ENCODE assay signal across 8 cellular contexts in the genomic region with DNA sequence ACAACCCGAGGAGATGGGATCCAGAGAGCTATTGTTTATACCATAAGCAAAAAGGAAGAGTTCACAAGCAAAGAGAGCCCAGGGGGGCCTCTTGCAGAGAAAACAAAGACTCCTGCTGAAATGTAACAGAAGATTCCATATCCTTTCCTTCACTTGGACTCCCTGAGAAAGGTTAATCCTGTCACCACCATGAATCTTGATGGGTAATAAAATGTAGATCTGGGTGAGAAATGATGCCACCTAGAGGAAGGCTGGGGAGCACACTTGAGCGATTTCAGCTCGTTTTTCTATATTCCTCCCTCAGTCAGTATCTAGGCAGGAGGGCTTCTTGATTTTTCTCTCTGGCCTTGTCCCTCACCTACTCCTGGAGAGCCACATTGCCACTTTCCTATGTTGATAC. TPM values are rescaled to one million over a fixed set of nuclear protein-coding genes. Genes with fewer than 3 reads are reported as not detected.
DNase-seq lines count a peak whose midpoint lies in the region; ATAC-seq, FAIRE-seq and TF ChIP-seq lines count a peak whose summit lies in the region.

No MANE protein-coding gene starts in this region.

- no peak overlapping the region for H3K27ac ChIP-seq in 22Rv1

- TF ChIP-seq CTCF in 22Rv1 (IDR thresholded peaks at IDR 0.05) (peak; percentile 67), GM12872 (IDR thresholded peaks at IDR 0.05; ENCODE audit: insufficient read depth, low read depth, low read length) (peak; percentile 53; the same call in 2 of the 3 replicates)

- no peak for FAIRE-seq in urothelium cell line (lab: Jason Lieb, UNC)

- DNase-seq in NCI-H460 (ENCODE audit: extremely low read depth, low read depth) (peak; percentile 14), urothelium cell line (ENCODE audit: low spot score) (peak; percentile 6)
- no peak for DNase-seq in activated effector memory CD4-positive, alpha-beta T cell treated with anti-CD3 and anti-CD28 coated beads, Interleukin-2, amount 50 U/mL, for 16 hours
- no peak for DNase-seq in activated effector memory CD4-positive, alpha-beta T cell treated with Interleukin-2 at 50 U/mL for 16 hours

- ATAC-seq in esophagus mucosa (peak; percentile 36), GM18873 (IDR thresholded peaks at IDR 0.05; ENCODE audit: low FRiP score, unreplicated experiment) (no peak)

RNA-seq across cellular contexts. Expression of gene KCNE5, which starts 10.2 kb away (rescaled TPM):
- 0.32 TPM in 2 replicates for total RNA-seq in NCI-H460 (2014; rRNA removed; shearing (Covaris generic))
- not detected in 2 replicates for polyA plus RNA-seq in NCI-H460 (2014; cell fraction: nucleus; rRNA removed)
- not detected for total RNA-seq in esophagus mucosa

Comparison
In these comparisons a context has a peak if more than half of its experiments do, and no peak if none do; other contexts are left out.
1. DNase-seq: peak in NCI-H460 (single experiment) and urothelium cell line (single experiment); none in activated effector memory CD4-positive, alpha-beta T cell treated with anti-CD3 and anti-CD28 coated beads, Interleukin-2, amount 50 U/mL, for 16 hours (single experiment) and activated effector memory CD4-positive, alpha-beta T cell treated with Interleukin-2 at 50 U/mL for 16 hours (single experiment).